In genomic region chr7:132690174-132690573, GRCh38 we compare ENCODE assay signal across 28 cellular contexts.
"Had no signal": no experiment of that assay in that cellular context is flagged by ENCODE, and none has a peak within 500 bp of the region (broad histone marks: within the 10 kb centered on the region; RNA-seq: fewer than 3 reads in every experiment).

No MANE protein-coding gene starts in this region.

- H3K36me3 ChIP-seq: colonic mucosa, esophagus muscularis mucosa, esophagus squamous epithelium, gastrocnemius medialis, gastroesophageal sphincter, heart left ventricle, heart right ventricle had no signal

- H3K27me3 ChIP-seq: colonic mucosa, foreskin keratinocyte, heart left ventricle had no signal

- H3K27ac ChIP-seq: colonic mucosa, coronary artery, dorsolateral prefrontal cortex, epithelial cell of prostate, esophagus muscularis mucosa, esophagus squamous epithelium, foreskin keratinocyte, gastrocnemius medialis, gastroesophageal sphincter, heart left ventricle, heart right ventricle had no signal

- H3K4me1 ChIP-seq: colonic mucosa, esophagus muscularis mucosa, esophagus squamous epithelium, foreskin keratinocyte, gastrocnemius medialis, gastroesophageal sphincter, heart left ventricle, heart right ventricle had no signal

- FAIRE-seq: colon, endometrium, endothelial cell of umbilical vein, frontal cortex had no signal

- DNase-seq: colonic mucosa; cortex of kidney; dermis blood vessel endothelial cell; dorsolateral prefrontal cortex; effector CD4-positive, alpha-beta T cell; effector CD8-positive, alpha-beta T cell; effector memory CD4-positive, alpha-beta T cell; effector memory CD8-positive, alpha-beta T cell; endodermal cell; erythroblast; esophagus squamous epithelium; foreskin fibroblast; foreskin keratinocyte; foreskin melanocyte; gastrocnemius medialis; glutamatergic neuron; head of caudate nucleus; heart left ventricle; heart right ventricle had no signal

- H3K4me3 ChIP-seq: colonic mucosa, coronary artery, dorsolateral prefrontal cortex, esophagus muscularis mucosa, esophagus squamous epithelium, gastrocnemius medialis, gastroesophageal sphincter, heart left ventricle, heart right ventricle had no signal

- H3K9me3 ChIP-seq: colonic mucosa, esophagus muscularis mucosa, esophagus squamous epithelium, gastrocnemius medialis, gastroesophageal sphincter had no signal

- ATAC-seq: effector memory CD8-positive, alpha-beta T cell; esophagus mucosa; foreskin keratinocyte; gastrocnemius medialis; gastroesophageal sphincter; heart left ventricle; heart right ventricle had no signal
